ENCODE assay signal across 9 cellular contexts in the genomic region with DNA sequence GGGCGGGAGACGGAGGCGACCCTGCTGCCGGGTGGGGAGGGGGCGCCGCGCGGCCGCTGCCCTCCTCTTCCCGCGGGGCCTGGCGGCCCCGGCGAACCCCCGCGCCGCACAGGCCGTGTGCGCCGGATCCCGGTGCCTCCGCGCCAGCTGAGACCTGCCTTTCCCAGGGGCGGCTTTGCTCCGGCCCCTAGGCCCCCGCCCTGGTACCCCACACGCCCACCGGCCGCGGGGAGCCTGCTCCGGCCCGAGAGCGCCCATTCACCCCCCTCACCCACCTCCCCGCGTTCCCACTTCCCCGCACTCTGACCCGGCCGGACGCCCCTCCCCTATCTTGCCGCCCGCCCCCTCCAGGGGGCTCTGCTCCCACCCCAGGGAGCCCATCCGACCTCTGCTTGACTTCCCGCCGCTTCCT. TPM values are rescaled to one million over a fixed set of nuclear protein-coding genes. Genes with fewer than 3 reads are reported as not detected.
DNase-seq lines count a peak whose midpoint lies in the region; ATAC-seq and TF ChIP-seq lines count a peak whose summit lies in the region.
"Had no signal": no experiment of that assay in that cellular context is flagged by ENCODE, and none has a peak within 500 bp of the region (broad histone marks: within the 10 kb centered on the region; RNA-seq: fewer than 3 reads in every experiment).

No MANE protein-coding gene starts in this region.

- peaks cover 1% of the 10 kb centered on the region for H3K36me3 Mint-ChIP-seq in activated CD4-positive, alpha-beta memory T cell treated with anti-CD3 and anti-CD28 coated beads for 36 hours
- H3K36me3 Mint-ChIP-seq in activated CD4-positive, alpha-beta memory T cell treated with anti-CD3 and anti-CD28 coated beads, Interleukin-2, amount 10 ng/mL, durations not matched to agents 7 days and 5 days (ENCODE audit: low read depth): no peaks in the 10 kb centered on the region

- ATAC-seq in GM18502 (IDR thresholded peaks at IDR 0.05; ENCODE audit: poor library complexity, unreplicated experiment): no peak

- no peaks in the 10 kb centered on the region for H3K79me2 ChIP-seq in smooth muscle cell (ENCODE audit: low read depth)

- no peak for DNase-seq in activated CD4-positive, alpha-beta memory T cell treated with anti-CD3 and anti-CD28 coated beads for 36 hours
- no peak for DNase-seq in activated CD4-positive, alpha-beta memory T cell treated with anti-CD3 and anti-CD28 coated beads, Interleukin-2, amount 10 ng/mL, durations not matched to agents 7 days and 5 days
- DNase-seq in Peyer's patch (no peak), fibroblast of the aortic adventitia (ENCODE audit: low read depth) (no peak), smooth muscle cell (lab: John Stamatoyannopoulos, UW; ENCODE audit: unreplicated experiment) (no peak), DMS53 (lab: John Stamatoyannopoulos, UW) (no peak), MV-4-11 (lab: John Stamatoyannopoulos, UW) (no peak)

- no peaks in the 10 kb centered on the region for H3K36me3 ChIP-seq in Peyer's patch
- H3K36me3 ChIP-seq in smooth muscle cell (ENCODE audit: low read depth): no peaks in the 10 kb centered on the region

- no peak for TF ChIP-seq CTCF in Peyer's patch (IDR thresholded peaks at IDR 0.05)
- TF ChIP-seq CTCF in fibroblast of the aortic adventitia (IDR thresholded peaks at IDR 0.05; ENCODE audit: insufficient read depth, low read length): no peak
- no peak for TF ChIP-seq CTCF in smooth muscle cell (IDR thresholded peaks at IDR 0.05; ENCODE audit: borderline replicate concordance, insufficient read depth, poor library complexity, severe bottlenecking)

- peak overlapping the region; percentile 28 for H3K4me3 Mint-ChIP-seq in activated CD4-positive, alpha-beta memory T cell treated with anti-CD3 and anti-CD28 coated beads for 36 hours
- H3K4me3 Mint-ChIP-seq in activated CD4-positive, alpha-beta memory T cell treated with anti-CD3 and anti-CD28 coated beads, Interleukin-2, amount 10 ng/mL, durations not matched to agents 7 days and 5 days: no peak overlapping the region

- H2AFZ ChIP-seq in smooth muscle cell (ENCODE audit: low read depth): no peak overlapping the region

- H3K4me1 Mint-ChIP-seq in activated CD4-positive, alpha-beta memory T cell treated with anti-CD3 and anti-CD28 coated beads for 36 hours (ENCODE audit: low read depth): peaks cover 14% of the 10 kb centered on the region
- peaks cover 14% of the 10 kb centered on the region for H3K4me1 Mint-ChIP-seq in activated CD4-positive, alpha-beta memory T cell treated with anti-CD3 and anti-CD28 coated beads, Interleukin-2, amount 10 ng/mL, durations not matched to agents 7 days and 5 days

- intact Hi-C loops in activated CD4-positive, alpha-beta memory T cell treated with anti-CD3 and anti-CD28 coated beads for 36 hours (cut with micrococcal nuclease): no loop called here

- H3K9me3 ChIP-seq in Peyer's patch: no peaks in the 10 kb centered on the region
- no peaks in the 10 kb centered on the region for H3K9me3 ChIP-seq in smooth muscle cell (replicated peaks; ENCODE audit: low read depth)

- no peaks in the 10 kb centered on the region for H3F3A ChIP-seq in smooth muscle cell (ENCODE audit: low read depth)

- no peak for TF ChIP-seq POLR2A in Peyer's patch (IDR thresholded peaks at IDR 0.05)

- peaks cover 21% of the 10 kb centered on the region for H3K27me3 Mint-ChIP-seq in activated CD4-positive, alpha-beta memory T cell treated with anti-CD3 and anti-CD28 coated beads for 36 hours
- peaks cover 40% of the 10 kb centered on the region for H3K27me3 Mint-ChIP-seq in activated CD4-positive, alpha-beta memory T cell treated with anti-CD3 and anti-CD28 coated beads, Interleukin-2, amount 10 ng/mL, durations not matched to agents 7 days and 5 days

- H3K9ac ChIP-seq in smooth muscle cell (ENCODE audit: low read depth): no peak overlapping the region

- peak overlapping the region; percentile 63 for H3K4me2 ChIP-seq in smooth muscle cell

- no peak overlapping the region for H3K27ac ChIP-seq in Peyer's patch
- no peak overlapping the region for H3K27ac ChIP-seq in smooth muscle cell (ENCODE audit: low read depth)

- peaks cover 0 to 17% (median 8%) of the 10 kb centered on the region in 4 donors for H3K4me1 ChIP-seq in Peyer's patch
- H3K4me1 ChIP-seq in smooth muscle cell (ENCODE audit: low read depth): no peaks in the 10 kb centered on the region

- no peak overlapping the region for H3K27ac Mint-ChIP-seq in activated CD4-positive, alpha-beta memory T cell treated with anti-CD3 and anti-CD28 coated beads for 36 hours
- H3K27ac Mint-ChIP-seq in activated CD4-positive, alpha-beta memory T cell treated with anti-CD3 and anti-CD28 coated beads, Interleukin-2, amount 10 ng/mL, durations not matched to agents 7 days and 5 days: no peak overlapping the region

- POLR2A ChIA-PET in activated CD4-positive, alpha-beta memory T cell treated with anti-CD3 and anti-CD28 coated beads for 36 hours (lab: Charles Lee): no interaction called here
- POLR2A ChIA-PET in activated CD4-positive, alpha-beta memory T cell treated with anti-CD3 and anti-CD28 coated beads, Interleukin-2, amount 10 ng/mL, durations not matched to agents 7 days and 5 days (lab: Charles Lee): no interaction called here

- no peaks in the 10 kb centered on the region for H4K20me1 ChIP-seq in smooth muscle cell (ENCODE audit: low read depth)

- H3K4me3 ChIP-seq in Peyer's patch (peak overlapping the region in 3 of 4 donors; percentile 42 to 49 (median 47)), fibroblast of the aortic adventitia (ENCODE audit: low read depth, low read length) (peak overlapping the region; percentile 13), smooth muscle cell (peak overlapping the region; percentile 24)

- no peaks in the 10 kb centered on the region for H3K9me3 Mint-ChIP-seq in activated CD4-positive, alpha-beta memory T cell treated with anti-CD3 and anti-CD28 coated beads for 36 hours
- H3K9me3 Mint-ChIP-seq in activated CD4-positive, alpha-beta memory T cell treated with anti-CD3 and anti-CD28 coated beads, Interleukin-2, amount 10 ng/mL, durations not matched to agents 7 days and 5 days: no peaks in the 10 kb centered on the region

- H3K27me3 ChIP-seq in Peyer's patch (peaks cover 0 to 32% of the 10 kb centered on the region in 2 donors), smooth muscle cell (ENCODE audit: low read depth) (peaks cover 84% of the 10 kb centered on the region)

- no CpG with 5 or more reads among the region's 44 CpGs for WGBS in smooth muscle cell (ENCODE audit: low lambda C conversion rate)

- CTCF ChIA-PET in activated CD4-positive, alpha-beta memory T cell treated with anti-CD3 and anti-CD28 coated beads for 36 hours (lab: Charles Lee): interaction anchor here (6.2 kb wide), 1 partner anchor 41 kb away, joined by 195 read pairs; no protein-coding TSS in a partner anchor
- CTCF ChIA-PET in activated CD4-positive, alpha-beta memory T cell treated with anti-CD3 and anti-CD28 coated beads, Interleukin-2, amount 10 ng/mL, durations not matched to agents 7 days and 5 days (lab: Charles Lee): no interaction called here

RNA-seq across cellular contexts. Expression of gene HTR6, which starts 0.4 kb away (rescaled TPM):
- under 1 TPM; 0.17 to 0.19 TPM for total RNA-seq in activated CD4-positive, alpha-beta memory T cell treated with anti-CD3 and anti-CD28 coated beads for 36 hours
- not detected for total RNA-seq in activated CD4-positive, alpha-beta memory T cell treated with anti-CD3 and anti-CD28 coated beads, Interleukin-2, amount 10 ng/mL, durations not matched to agents 7 days and 5 days
- total RNA-seq in Peyer's patch (under 1 TPM in 1 of 4 donors, not detected in 3; 0.88 TPM), fibroblast of the aortic adventitia (ENCODE audit: low replicate concordance) (0.09 TPM in 1 of 2 replicates, not detected in the other), smooth muscle cell (not detected in 2 replicates)
- not detected in 2 replicates for polyA plus RNA-seq in smooth muscle cell
- total RNA-seq: pulmonary artery endothelial cell had no signal

RNA-seq across cellular contexts. Expression of gene NBL1, which starts 20.9 kb away (rescaled TPM):
- 10 to 100 TPM; 25.0 to 31.3 TPM for total RNA-seq in activated CD4-positive, alpha-beta memory T cell treated with anti-CD3 and anti-CD28 coated beads for 36 hours
- total RNA-seq in activated CD4-positive, alpha-beta memory T cell treated with anti-CD3 and anti-CD28 coated beads, Interleukin-2, amount 10 ng/mL, durations not matched to agents 7 days and 5 days: 10 to 100 TPM; 25.4 to 29.8 TPM
- total RNA-seq in Peyer's patch: 100 to 1,000 TPM; 187 to 348 (median 289) TPM
- 105 and 178 TPM in 2 replicates for total RNA-seq in fibroblast of the aortic adventitia (ENCODE audit: low replicate concordance)
- total RNA-seq in smooth muscle cell: 9.4 and 12.3 TPM in 2 replicates
- 35.9 and 46.9 TPM in 2 replicates for polyA plus RNA-seq in smooth muscle cell
